Comparison of ENCODE assay signal across 9 cellular contexts in genomic region chr5:141100243-141100805, GRCh38. TPM values are rescaled to one million over a fixed set of nuclear protein-coding genes. Genes with fewer than 3 reads are reported as not detected.
DNase-seq lines count a peak whose midpoint lies in the region; ATAC-seq, FAIRE-seq and TF ChIP-seq lines count a peak whose summit lies in the region.
"Had no signal": no experiment of that assay in that cellular context is flagged by ENCODE, and none has a peak within 500 bp of the region (broad histone marks: within the 10 kb centered on the region; RNA-seq: fewer than 3 reads in every experiment).

Gene PCDHB3, plus strand, starts transcription at chr5:141100473. Its CDS starts 177 bp downstream, at chr5:141100650.

- H3K9me3 ChIP-seq in H1 (ENCODE audit: insufficient read depth in 2 of 2, low read depth in 1 of 2, low read length in 1 of 2): peaks cover 0 to 7% of the 10 kb centered on the region in 2 experiments; a peak in 1 of 4 replicates

- H3K4me1 Mint-ChIP-seq in neural crest cell: peaks cover 4% of the 10 kb centered on the region

- H3K4ac ChIP-seq in H1 (replicated peaks; ENCODE audit: insufficient read length, low read depth, low read length): no peak within 1 kb of the TSS

- TF ChIP-seq POLR2A in H1 (IDR thresholded peaks at IDR 0.05; ENCODE audit: control extremely low read depth in 1 of 2, low read depth in 2 of 2, low read length in 2 of 2): peak in 1 of 2 experiments; percentile 70; a peak in 2 of 3 replicates
- no peak for TF ChIP-seq POLR2A in GM12891 (IDR thresholded peaks at IDR 0.05; ENCODE audit: low read depth, low read length)

- H3K36me3 ChIP-seq in H1 (ENCODE audit: control insufficient read depth in 2 of 4, insufficient read depth in 4 of 4, low read length in 3 of 4): peaks cover 0 to 25% (median 3%) of the 10 kb centered on the region in 4 experiments; a peak in 3 of 8 replicates

- peak within 1 kb of the TSS; percentile 53 to 56 for H3K4me2 ChIP-seq in H1 (ENCODE audit: insufficient read depth in 1 of 2, low read depth in 2 of 2, low read length in 2 of 2)

- H2BK20ac ChIP-seq in H1 (ENCODE audit: low read length): no peak within 1 kb of the TSS

- no peak for TF ChIP-seq EP300 in H1 (IDR thresholded peaks at IDR 0.05; ENCODE audit: borderline replicate concordance in 1 of 2, low read depth in 2 of 2, low read length in 2 of 2)

- no peaks in the 10 kb centered on the region for H3K27me3 Mint-ChIP-seq in neural crest cell (ENCODE audit: low read depth)

- H3K4me3 ChIP-seq in GM12875 (ENCODE audit: low read depth, low read length): no peak within 1 kb of the TSS
- H3K4me3 ChIP-seq in H1 (ENCODE audit: extremely low read depth in 1 of 4, insufficient read depth in 2 of 4, low read depth in 3 of 4, low read length in 4 of 4): peak within 1 kb of the TSS in 3 of 4 experiments; percentile 8 to 39 (median 32); a peak in 4 of 8 replicates

- H3K23ac ChIP-seq in H1 (ENCODE audit: insufficient read length): no peak within 1 kb of the TSS

- H3K27ac ChIP-seq in H1 (ENCODE audit: low read depth, low read length): no peak within 1 kb of the TSS
- H3K27ac ChIP-seq: skin epidermis had no signal

- H3K18ac ChIP-seq in H1 (ENCODE audit: extremely low read depth, low read length): no peak within 1 kb of the TSS

- no peak within 1 kb of the TSS; the same call in 1 of the 2 replicates for H2BK5ac ChIP-seq in H1 (ENCODE audit: low read depth, low read length)

- peak within 1 kb of the TSS; percentile 62 for H3K4me3 Mint-ChIP-seq in neural crest cell
- H3K4me3 Mint-ChIP-seq: T-cell had no signal

- H2AFZ ChIP-seq in H1 (ENCODE audit: low read length): peak within 1 kb of the TSS; percentile 89

- H2BK120ac ChIP-seq in H1 (replicated peaks; ENCODE audit: low read depth, low read length): no peak within 1 kb of the TSS

- peaks cover under 1% of the 10 kb centered on the region for H3K23me2 ChIP-seq in H1 (ENCODE audit: low read depth, low read length)

- no peaks in the 10 kb centered on the region for H4K20me1 ChIP-seq in H1 (replicated peaks in 1 of 2; ENCODE audit: control insufficient read depth in 1 of 2, insufficient read depth in 2 of 2, low read length in 2 of 2)

- H2BK15ac ChIP-seq in H1 (ENCODE audit: low read length): no peak within 1 kb of the TSS

- FAIRE-seq in H1 (lab: Jason Lieb, UNC) (peak; percentile 95), GM12891 (lab: Jason Lieb, UNC) (no peak)

- peak within 1 kb of the TSS in 2 of 4 experiments; percentile 33 to 42; a peak in 2 of 7 replicates for H3K9ac ChIP-seq in H1 (replicated peaks in 1 of 4; ENCODE audit: extremely low read depth in 1 of 4, low read depth in 3 of 4, low read length in 3 of 4)

- H3K27ac Mint-ChIP-seq in neural crest cell (ENCODE audit: unreplicated experiment): no peak within 1 kb of the TSS
- H3K27ac Mint-ChIP-seq: T-cell had no signal

- no peaks in the 10 kb centered on the region for H3K79me1 ChIP-seq in H1 (ENCODE audit: low read depth, low read length)

- peaks cover 70% of the 10 kb centered on the region for H3K36me3 Mint-ChIP-seq in neural crest cell (ENCODE audit: low read depth)

- POLR2A ChIA-PET in H1 (lab: Charles Lee; ENCODE audit: partially characterized antibody): interaction anchor here (0.7 to 1.5 kb wide), 3 partner anchors 10 to 25 kb away, joined by 3 to 4 read pairs (median 3); no protein-coding TSS in a partner anchor

- no peak within 1 kb of the TSS for H3K14ac ChIP-seq in H1 (ENCODE audit: insufficient read length)

- CTCF ChIA-PET in H1 (lab: Charles Lee; ENCODE audit: partially characterized antibody): interaction anchor here (0.7 to 1.6 kb wide), 15 partner anchors 9 to 225 kb away, joined by 3 to 15 read pairs (median 4); partner anchors contain the start of genes PCDHB16, PCDHB4, PCDHB5 and PCDHB6

- peak within 1 kb of the TSS; percentile 92; the same call in 1 of the 2 replicates for H4K8ac ChIP-seq in H1 (ENCODE audit: extremely low read depth, insufficient read depth, low read length)

- no peak within 1 kb of the TSS for H4K5ac ChIP-seq in H1 (ENCODE audit: insufficient read length, low read depth, low read length)

- no peak within 1 kb of the TSS for H2BK12ac ChIP-seq in H1 (ENCODE audit: low read depth, low read length)

- H4K91ac ChIP-seq in H1 (replicated peaks; ENCODE audit: insufficient read length, low read length): no peak within 1 kb of the TSS

- 52% methylated on average over 19 of the region's 19 CpGs; no CpG with 5 or more reads in 1 of the 2 experiments for WGBS in H1 (ENCODE audit: extremely low coverage in 1 of 2, insufficient coverage in 1 of 2, insufficient read length in 1 of 2, insufficient replicate concordance in 2 of 2, low coverage in 1 of 2, low lambda C conversion rate in 2 of 2, missing lambda C conversion rate in 1 of 2), 2 experiments

- DNase-seq in NCI-H526 (lab: John Stamatoyannopoulos, UW) (peak; percentile 72 to 90), H1 (ENCODE audit: low read depth in 1 of 2, low spot score in 2 of 2) (peak; percentile 51 to 87), neural crest cell (ENCODE audit: low read depth, low spot score) (no peak), NCI-H146 (lab: John Stamatoyannopoulos, UW) (no peak), GM12891 (ENCODE audit: insufficient read length, low spot score) (no peak)

- peaks cover 19% of the 10 kb centered on the region for H3K9me3 Mint-ChIP-seq in neural crest cell

- no peak within 1 kb of the TSS for H2AK5ac ChIP-seq in H1 (ENCODE audit: low read depth, low read length)

- no peaks in the 10 kb centered on the region for H3K27me3 ChIP-seq in H1 (replicated peaks in 1 of 4; ENCODE audit: control insufficient read depth in 3 of 4, extremely low read depth in 1 of 4, insufficient read depth in 3 of 4, low read length in 3 of 4)

- no peak for ATAC-seq in GM21786 (IDR thresholded peaks at IDR 0.05; ENCODE audit: unreplicated experiment)
- ATAC-seq: T-cell had no signal

- TF ChIP-seq RAD21 in H1 (IDR thresholded peaks at IDR 0.05 in 1 of 2, conservative IDR thresholded peaks at IDR 0.05 in 1 of 2; ENCODE audit: low read depth in 2 of 2, low read length in 2 of 2): peak; percentile 69 to 72

- no peak within 1 kb of the TSS for H3K56ac ChIP-seq in H1 (replicated peaks; ENCODE audit: insufficient read length, low read depth, low read length)

- peaks cover 0 to 16% of the 10 kb centered on the region in 2 experiments; a peak in 3 of 4 replicates for H3K79me2 ChIP-seq in H1 (ENCODE audit: control insufficient read depth in 1 of 2, insufficient read depth in 2 of 2, low read length in 2 of 2)

- H3K4me1 ChIP-seq in H1 (replicated peaks in 1 of 4; ENCODE audit: control insufficient read depth in 3 of 4, insufficient read depth in 4 of 4, low read length in 3 of 4): no peaks in the 10 kb centered on the region; a peak in 4 of 7 replicates

- TF ChIP-seq CTCF in GM12875 (IDR thresholded peaks at IDR 0.05; ENCODE audit: borderline replicate concordance, insufficient read depth, low read depth, low read length) (0 out of 2 replicates have a peak, but pooled peaks have one; percentile 5), H1 (IDR thresholded peaks at IDR 0.05; ENCODE audit: control extremely low read depth in 1 of 3, insufficient read depth in 1 of 3, low read depth in 1 of 3, low read length in 3 of 3) (peak; percentile 65 to 82 (median 66)), neural crest cell (conservative IDR thresholded peaks at IDR 0.05) (peak; percentile 39)

TF ChIP-seq in H1, 55 proteins besides CTCF, POLR2A, EP300 and RAD21 (continues in another document):
- TF ChIP-seq, protein P1, sequence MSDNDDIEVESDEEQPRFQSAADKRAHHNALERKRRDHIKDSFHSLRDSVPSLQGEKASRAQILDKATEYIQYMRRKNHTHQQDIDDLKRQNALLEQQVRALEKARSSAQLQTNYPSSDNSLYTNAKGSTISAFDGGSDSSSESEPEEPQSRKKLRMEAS (IDR thresholded peaks at IDR 0.05): peak; percentile 59; the same call in 1 of the 2 replicates
- TF ChIP-seq, protein P2, sequence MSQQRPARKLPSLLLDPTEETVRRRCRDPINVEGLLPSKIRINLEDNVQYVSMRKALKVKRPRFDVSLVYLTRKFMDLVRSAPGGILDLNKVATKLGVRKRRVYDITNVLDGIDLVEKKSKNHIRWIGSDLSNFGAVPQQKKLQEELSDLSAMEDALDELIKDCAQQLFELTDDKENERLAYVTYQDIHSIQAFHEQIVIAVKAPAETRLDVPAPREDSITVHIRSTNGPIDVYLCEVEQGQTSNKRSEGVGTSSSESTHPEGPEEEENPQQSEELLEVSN (IDR thresholded peaks at IDR 0.05): peak; percentile 33; the same call in 1 of the 2 replicates
- 0 out of 2 replicates have a peak, but pooled peaks have one; percentile 5 for TF ChIP-seq CREB1 (IDR thresholded peaks at IDR 0.05)
- TF ChIP-seq BACH1 (IDR thresholded peaks at IDR 0.05; ENCODE audit: low read length): no peak
- TF ChIP-seq TBP (IDR thresholded peaks at IDR 0.05; ENCODE audit: low read depth, low read length): no peak

TF ChIP-seq in GM12891, 5 proteins besides CTCF, POLR2A, EP300 and RAD21:
- TF ChIP-seq SPI1 (IDR thresholded peaks at IDR 0.05; ENCODE audit: low read depth, low read length): no peak
- TF ChIP-seq POU2F2 (IDR thresholded peaks at IDR 0.05; ENCODE audit: low read depth, low read length): no peak
- no peak for TF ChIP-seq POLR2AphosphoS5 (IDR thresholded peaks at IDR 0.05; ENCODE audit: low read depth, low read length)

RNA-seq across cellular contexts. Expression of gene PCDHB3, which starts in this region (rescaled TPM):
- total RNA-seq in H1 (2021; fragmentation: NEBNext Ultra II Directional; extraction: Animal tissue kit (Norgen Biotek cat#: 25700)): 3.4 and 4.0 TPM in 2 replicates
- 1.6 and 1.8 TPM in 2 replicates for polyA plus RNA-seq in H1 (2011; rRNA removed)
- polyA plus RNA-seq in H1 (2011; cell fraction: cytosol; rRNA removed): 1.8 TPM
- 6.7 TPM for polyA plus RNA-seq in H1 (2011; cell fraction: nucleus; rRNA removed)
- polyA plus RNA-seq in H1 (2012, experiment 1 of 2): 1.2 to 1.5 TPM (median 1.4 TPM) in 4 replicates
- polyA plus RNA-seq in H1 (2012, experiment 2 of 2): 0.17 TPM
- 2.4 TPM for polyA plus RNA-seq in H1 (2013, experiment 1 of 2)
- 1.8 TPM for polyA plus RNA-seq in H1 (2013, experiment 2 of 2)
- polyA minus RNA-seq in H1 (2011; rRNA and poly(A)+ RNA removed): 6.7 and 7.0 TPM in 2 replicates
- polyA minus RNA-seq in H1 (2011; cell fraction: cytosol; rRNA and poly(A)+ RNA removed): 10.8 TPM
- 19.5 TPM for polyA minus RNA-seq in H1 (2011; cell fraction: nucleus; rRNA and poly(A)+ RNA removed)
- total RNA-seq in neural crest cell: 5.4 and 5.7 TPM in 2 replicates
- not detected for polyA plus RNA-seq in GM12891 (2012; ENCODE audit: low read depth, missing spikeins)

Comparison
In these comparisons a context has a peak if more than half of its experiments do, and no peak if none do; other contexts are left out.
1. CTCF ChIP-seq: peak in every context shown above with its lines; median percentile 66 in H1; 39 in neural crest cell; 5 in GM12875.
2. DNase-seq: peak in NCI-H526 (2 of 2) and H1 (2 of 2); none in neural crest cell (single experiment), NCI-H146 (single experiment) and GM12891 (single experiment).